ENCODE assay signal across 1 cellular context in genomic region chr17:9817086-9817485, GRCh38.
A peak's percentile ranks its signal among the peaks of the same experiment; 100 is the strongest.
TF ChIP-seq lines count a peak whose summit lies in the region.

No MANE protein-coding gene starts in this region.

TF ChIP-seq in H1, 55 proteins besides CTCF, POLR2A, EP300 and RAD21:
- TF ChIP-seq CHD2 (IDR thresholded peaks at IDR 0.05; ENCODE audit: low read length) = no peak
- no peak for TF ChIP-seq ZNF274 (IDR thresholded peaks at IDR 0.05; ENCODE audit: borderline replicate concordance, extremely low read depth, low read length)
- TF ChIP-seq SP2 (IDR thresholded peaks at IDR 0.05; ENCODE audit: low read length) = no peak
- no peak for TF ChIP-seq SIX5 (IDR thresholded peaks at IDR 0.05; ENCODE audit: low read depth, low read length)
- no peak for TF ChIP-seq TAF7 (optimal IDR thresholded peaks at IDR 0.05; ENCODE audit: borderline replicate concordance, low read depth, low read length)
- TF ChIP-seq POU5F1 (IDR thresholded peaks at IDR 0.05; ENCODE audit: low read depth, low read length) = no peak
- TF ChIP-seq ATF3 (IDR thresholded peaks at IDR 0.05; ENCODE audit: insufficient read depth, low read depth, low read length) = no peak
- TF ChIP-seq SP4 (IDR thresholded peaks at IDR 0.05; ENCODE audit: low read length) = no peak
- TF ChIP-seq SUZ12 (IDR thresholded peaks at IDR 0.05; ENCODE audit: low read length) = no peak
- TF ChIP-seq GABPA (IDR thresholded peaks at IDR 0.05; ENCODE audit: borderline replicate concordance, insufficient read depth, low read length) = no peak
- no peak for TF ChIP-seq YY1 (IDR thresholded peaks at IDR 0.05; ENCODE audit: low read depth, low read length)
- no peak for TF ChIP-seq RNF2 (IDR thresholded peaks at IDR 0.05; ENCODE audit: borderline replicate concordance, low read depth, low read length, missing control alignments, poor library complexity, severe bottlenecking)
- TF ChIP-seq SIN3A (conservative IDR thresholded peaks at IDR 0.05 in 1 of 2, IDR thresholded peaks at IDR 0.05 in 1 of 2; ENCODE audit: low read depth in 1 of 2, low read length in 2 of 2) = no peak
- no peak for TF ChIP-seq USF2 (IDR thresholded peaks at IDR 0.05; ENCODE audit: low read length)
- TF ChIP-seq CHD7 (IDR thresholded peaks at IDR 0.05; ENCODE audit: insufficient replicate concordance, low read length) = no peak
- TF ChIP-seq CTBP2 (IDR thresholded peaks at IDR 0.05; ENCODE audit: borderline replicate concordance, insufficient read depth, insufficient read length, low read length) = no peak
- no peak for TF ChIP-seq ASH2L (IDR thresholded peaks at IDR 0.05; ENCODE audit: low read length)
- peak; percentile 94 for TF ChIP-seq SP1 (IDR thresholded peaks at IDR 0.05; ENCODE audit: low read depth, low read length)
- no peak for TF ChIP-seq SRF (IDR thresholded peaks at IDR 0.05; ENCODE audit: low read depth, low read length)
- TF ChIP-seq JUN (IDR thresholded peaks at IDR 0.05; ENCODE audit: low read depth, low read length) = no peak
- TF ChIP-seq NANOG (IDR thresholded peaks at IDR 0.05; ENCODE audit: insufficient read depth, low read depth, low read length, poor library complexity, severe bottlenecking) = no peak
- no peak for TF ChIP-seq ATF2 (IDR thresholded peaks at IDR 0.05; ENCODE audit: low read length)
- TF ChIP-seq KDM4A (IDR thresholded peaks at IDR 0.05; ENCODE audit: low read depth, low read length, severe bottlenecking) = no peak
- no peak for TF ChIP-seq EGR1 (IDR thresholded peaks at IDR 0.05; ENCODE audit: borderline replicate concordance, low read depth, low read length)
- TF ChIP-seq CREB1 (IDR thresholded peaks at IDR 0.05) = peak; percentile 90
- TF ChIP-seq SAP30 (IDR thresholded peaks at IDR 0.05; ENCODE audit: insufficient read depth, insufficient replicate concordance, low read length) = no peak
- no peak for TF ChIP-seq POLR2AphosphoS5 (IDR thresholded peaks at IDR 0.05; ENCODE audit: low read depth, low read length)
- TF ChIP-seq E2F6 (IDR thresholded peaks at IDR 0.05) = peak; percentile 20; the same call in 1 of the 2 replicates
- peak; percentile 97 for TF ChIP-seq RFX5 (IDR thresholded peaks at IDR 0.05; ENCODE audit: borderline replicate concordance, low read depth, low read length)
- no peak for TF ChIP-seq KDM5A (IDR thresholded peaks at IDR 0.05; ENCODE audit: low read length)
- no peak for TF ChIP-seq BRCA1 (IDR thresholded peaks at IDR 0.05; ENCODE audit: low read depth, low read length)
- no peak for TF ChIP-seq FOSL1 (IDR thresholded peaks at IDR 0.05; ENCODE audit: insufficient read depth, low read depth, low read length)
- no peak for TF ChIP-seq TAF1 (IDR thresholded peaks at IDR 0.05; ENCODE audit: low read depth, low read length)
